Comparison of ENCODE assay signal across 22 cellular contexts in genomic region chr5:154312571-154312970, GRCh38.
DNase-seq lines count a peak whose midpoint lies in the region; ATAC-seq and TF ChIP-seq lines count a peak whose summit lies in the region.
"Had no signal": no experiment of that assay in that cellular context is flagged by ENCODE, and none has a peak within 500 bp of the region (broad histone marks: within the 10 kb centered on the region; RNA-seq: fewer than 3 reads in every experiment).

No MANE protein-coding gene starts in this region.

- DNase-seq in HFFc6 (no peak), astrocyte of the spinal cord (ENCODE audit: low read depth, low spot score) (peak; percentile 44), fibroblast of pulmonary artery (ENCODE audit: low read depth) (peak; percentile 29), caudate nucleus (lab: John Stamatoyannopoulos, UW) (no peak), NCI-H1694 treated with DMSO at 0.1 percent for 48 hours (lab: John Stamatoyannopoulos, UW) (no peak)
- no peak for DNase-seq in stimulated activated CD8-positive, alpha-beta memory T cell treated with anti-CD3 and anti-CD28 coated beads, Interleukin-4, amount 100 ng/mL, for 48 hours
- DNase-seq: activated CD8-positive, alpha-beta T cell treated with anti-CD3 and anti-CD28 coated beads, Interleukin-2, amount 10 ng/mL, durations not matched to agents 7 days and 5 days; activated naive CD4-positive, alpha-beta T cell treated with anti-CD3 and anti-CD28 coated beads, Interleukin-2, amount 50 U/mL, for 16 hours; activated T-cell treated with anti-CD3 and anti-CD28 coated beads, Interleukin-2, amount 50 U/mL, for 4 hours; DMS 273 treated with DMSO at 0.1 percent for 48 hours; effector CD8-positive, alpha-beta T cell; left cardiac atrium; NCI-H1930; NCI-H510A; SHP77; T-helper 2 cell; testis had no signal

- no peak for ATAC-seq in GM21526 (IDR thresholded peaks at IDR 0.05; ENCODE audit: low FRiP score, unreplicated experiment)
- ATAC-seq: activated CD8-positive, alpha-beta T cell treated with anti-CD3 and anti-CD28 coated beads, Interleukin-2, amount 10 ng/mL, durations not matched to agents 7 days and 5 days; activated T-cell treated with anti-CD3 and anti-CD28 coated beads, Interleukin-2, amount 50 U/mL, for 4 hours; GM23338; left cardiac atrium had no signal

- no peak for TF ChIP-seq CTCF in HFFc6 (IDR thresholded peaks at IDR 0.05)
- TF ChIP-seq CTCF in astrocyte of the spinal cord (IDR thresholded peaks at IDR 0.05; ENCODE audit: low read depth, low read length) = no peak
- TF ChIP-seq CTCF in fibroblast of pulmonary artery (IDR thresholded peaks at IDR 0.05; ENCODE audit: low read length, missing control alignments) = no peak

- H3K9me3 Mint-ChIP-seq in HFFc6 = no peaks in the 10 kb centered on the region
- H3K9me3 Mint-ChIP-seq: activated T-cell treated with anti-CD3 and anti-CD28 coated beads, Interleukin-2, amount 50 U/mL, for 4 hours; CD14-positive monocyte; GM23338; mesothelial cell of epicardium; neural progenitor cell had no signal

- peaks cover 66% of the 10 kb centered on the region for H3K4me1 Mint-ChIP-seq in HFFc6 (ENCODE audit: low read depth)
- H3K4me1 Mint-ChIP-seq: neural progenitor cell had no signal

- H3K4me3 Mint-ChIP-seq in HFFc6 = no peak overlapping the region
- H3K4me3 Mint-ChIP-seq: activated CD8-positive, alpha-beta T cell treated with anti-CD3 and anti-CD28 coated beads, Interleukin-2, amount 10 ng/mL, durations not matched to agents 7 days and 5 days; activated T-cell treated with anti-CD3 and anti-CD28 coated beads, Interleukin-2, amount 50 U/mL, for 4 hours; CD14-positive monocyte; GM23338; mesothelial cell of epicardium; neural progenitor cell had no signal

- no peak overlapping the region for H3K27ac ChIP-seq in caudate nucleus (ENCODE audit: low read depth, low read length)
- H3K27ac ChIP-seq: neural progenitor cell, testis had no signal

- H3K4me3 ChIP-seq in astrocyte of the spinal cord (ENCODE audit: low read depth, low read length) (no peak overlapping the region), fibroblast of pulmonary artery (replicated peaks; ENCODE audit: low read depth, low read length) (no peak overlapping the region)
- H3K4me3 ChIP-seq: GM23338, neural progenitor cell, testis had no signal

- peaks cover 3% of the 10 kb centered on the region for H3K27me3 Mint-ChIP-seq in HFFc6 (ENCODE audit: insufficient read depth)

- in situ Hi-C loops in astrocyte of the spinal cord (cut with HindIII; ENCODE audit: low sequenced_read_pairs) = no loop called here

- peaks cover 16% of the 10 kb centered on the region for H3K36me3 Mint-ChIP-seq in HFFc6 (ENCODE audit: low read depth)
- H3K36me3 Mint-ChIP-seq: mesothelial cell of epicardium, neural progenitor cell had no signal

- peak overlapping the region; percentile 22; the same call in 1 of the 2 replicates for H3K27ac Mint-ChIP-seq in HFFc6
- H3K27ac Mint-ChIP-seq: activated CD8-positive, alpha-beta T cell treated with anti-CD3 and anti-CD28 coated beads, Interleukin-2, amount 10 ng/mL, durations not matched to agents 7 days and 5 days; CD14-positive monocyte; GM23338; mesothelial cell of epicardium; neural progenitor cell had no signal

Comparison
In these comparisons a context has a peak if more than half of its experiments do, and no peak if none do; other contexts are left out.
1. DNase-seq: peak in astrocyte of the spinal cord (single experiment) and fibroblast of pulmonary artery (single experiment); none in HFFc6 (single experiment), stimulated activated CD8-positive, alpha-beta memory T cell treated with anti-CD3 and anti-CD28 coated beads, Interleukin-4, amount 100 ng/mL, for 48 hours (single experiment), caudate nucleus (0 of 61) and NCI-H1694 treated with DMSO at 0.1 percent for 48 hours (single experiment).